In the genomic region with DNA sequence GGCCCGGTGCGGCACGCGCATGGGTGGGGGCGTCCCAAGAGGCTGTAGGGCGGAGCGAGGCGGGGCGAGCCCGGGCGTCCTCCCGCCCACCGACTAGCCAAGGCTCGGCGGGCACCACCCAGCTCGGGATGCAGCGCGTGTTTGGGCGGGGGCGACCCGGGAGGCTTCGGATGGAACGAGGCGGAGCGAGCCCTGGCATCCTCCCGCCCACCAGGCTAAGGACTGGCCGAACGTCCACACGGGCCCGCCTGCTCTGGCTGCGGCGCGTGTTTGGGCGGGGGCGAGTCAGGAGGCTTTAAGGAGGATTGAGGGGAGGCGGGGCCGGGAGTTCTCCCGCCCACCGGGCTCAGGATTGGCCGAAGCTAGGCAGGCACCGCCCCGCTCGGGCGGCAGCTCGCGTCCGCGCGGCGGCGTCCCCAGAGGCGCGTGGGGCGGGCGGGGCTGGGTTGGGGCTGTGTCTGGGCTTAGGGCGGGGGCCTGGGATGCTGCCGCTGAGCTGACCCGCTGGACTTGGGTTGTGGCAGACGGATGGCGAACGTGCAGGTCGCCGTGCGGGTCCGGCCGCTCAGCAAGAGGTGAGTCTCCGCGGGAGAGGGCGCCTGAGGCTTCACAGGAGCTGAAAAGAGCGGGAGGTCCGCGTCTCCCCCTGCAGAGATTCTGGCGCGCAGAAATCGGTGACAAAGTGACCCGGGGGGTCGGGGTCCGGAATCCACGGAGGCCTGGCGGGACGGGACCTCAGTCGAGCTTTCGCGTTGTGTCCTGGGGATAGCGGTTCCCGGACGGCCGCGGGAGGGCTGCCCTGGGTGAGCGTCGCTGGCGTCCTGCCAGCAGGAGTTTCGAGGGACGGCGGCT, we compare ENCODE assay signal across 1 cellular context.
A peak's percentile ranks its signal among the peaks of the same experiment; 100 is the strongest.
TF ChIP-seq lines count a peak whose summit lies in the region.

Gene STARD9 (plus strand): TSS at position 419 of the 852 bp plus-strand sequence. CDS start 110 bp downstream, at position 529.

TF ChIP-seq in HepG2, 621 proteins besides CTCF, POLR2A, EP300 and RAD21 (continued from another document and continues in another):
- TF ChIP-seq RNF2 (conservative IDR thresholded peaks at IDR 0.05; ENCODE audit: low read depth) (peak; percentile 34; the same call in 1 of the 2 replicates), SRSF1 (optimal IDR thresholded peaks at IDR 0.05; ENCODE audit: low read depth, low read length) (peak; percentile 54), ZNF225 (CRISPR knock-in tag; IDR thresholded peaks at IDR 0.05) (peak; percentile 87), SALL1 (CRISPR knock-in tag; IDR thresholded peaks at IDR 0.05) (peak; percentile 73), MTA3 (CRISPR knock-in tag; IDR thresholded peaks at IDR 0.05) (no peak), GATAD2A (CRISPR knock-in tag; IDR thresholded peaks at IDR 0.05) (peak; percentile 3; the same call in 1 of the 2 replicates), ZNF496 (CRISPR knock-in tag; IDR thresholded peaks at IDR 0.05; ENCODE audit: insufficient replicate concordance) (no peak), SPEN (CRISPR knock-in tag; IDR thresholded peaks at IDR 0.05; ENCODE audit: low read depth) (peak; percentile 89), ZNF552 (CRISPR knock-in tag; IDR thresholded peaks at IDR 0.05; ENCODE audit: borderline replicate concordance) (peak; percentile 44; the same call in 1 of the 2 replicates), ZFP62 (CRISPR knock-in tag; IDR thresholded peaks at IDR 0.05) (no peak), THRA (CRISPR knock-in tag; IDR thresholded peaks at IDR 0.05; ENCODE audit: borderline replicate concordance) (no peak; the same call in 1 of the 2 replicates), ETV5 (CRISPR knock-in tag; IDR thresholded peaks at IDR 0.05; ENCODE audit: borderline replicate concordance) (no peak), ZNF362 (CRISPR knock-in tag; IDR thresholded peaks at IDR 0.05; ENCODE audit: borderline replicate concordance) (no peak; the same call in 1 of the 2 replicates), ZNF777 (CRISPR knock-in tag; IDR thresholded peaks at IDR 0.05) (peak; percentile 62), ZNF780A (CRISPR knock-in tag; IDR thresholded peaks at IDR 0.05) (no peak), TERF1 (CRISPR knock-in tag; IDR thresholded peaks at IDR 0.05) (no peak), MYPOP (CRISPR knock-in tag; IDR thresholded peaks at IDR 0.05) (peak; percentile 82), ZNF275 (CRISPR knock-in tag; IDR thresholded peaks at IDR 0.05; ENCODE audit: borderline replicate concordance) (no peak), ZNF724P (CRISPR knock-in tag; IDR thresholded peaks at IDR 0.05; ENCODE audit: borderline replicate concordance) (0 out of 2 replicates have a peak, but pooled peaks have one; percentile 42), TAF1 (CRISPR knock-in tag; IDR thresholded peaks at IDR 0.05) (peak; percentile 51; the same call in 1 of the 2 replicates), RBFOX2 (IDR thresholded peaks at IDR 0.05; ENCODE audit: low read depth, low read length) (peak; percentile 76), SNAPC5 (CRISPR knock-in tag; IDR thresholded peaks at IDR 0.05; ENCODE audit: borderline replicate concordance) (no peak), FOXK2 (IDR thresholded peaks at IDR 0.05) (0 out of 2 replicates have a peak, but pooled peaks have one; percentile 36), PBX3 (CRISPR knock-in tag; IDR thresholded peaks at IDR 0.05; ENCODE audit: borderline replicate concordance) (0 out of 2 replicates have a peak, but pooled peaks have one; percentile 30), PAWR (CRISPR knock-in tag; IDR thresholded peaks at IDR 0.05; ENCODE audit: borderline replicate concordance) (peak; percentile 74; the same call in 1 of the 2 replicates), DZIP1 (CRISPR knock-in tag; IDR thresholded peaks at IDR 0.05) (peak; percentile 77; the same call in 1 of the 2 replicates), MIER3 (CRISPR knock-in tag; IDR thresholded peaks at IDR 0.05; ENCODE audit: borderline replicate concordance) (peak; percentile 15; the same call in 1 of the 2 replicates), ZNF879 (CRISPR knock-in tag; IDR thresholded peaks at IDR 0.05) (peak; percentile 85), MAFK (conservative IDR thresholded peaks at IDR 0.05 in 1 of 2, IDR thresholded peaks at IDR 0.05 in 1 of 2; ENCODE audit: low read length in 2 of 2) (no peak), ATF5 (CRISPR knock-in tag; IDR thresholded peaks at IDR 0.05; ENCODE audit: low read depth) (0 out of 2 replicates have a peak, but pooled peaks have one; percentile 24), ZNF749 (CRISPR knock-in tag; IDR thresholded peaks at IDR 0.05; ENCODE audit: borderline replicate concordance) (0 out of 2 replicates have a peak, but pooled peaks have one; percentile 66), ZNF430 (CRISPR knock-in tag; IDR thresholded peaks at IDR 0.05) (peak; percentile 75; the same call in 1 of the 2 replicates), MLX (CRISPR knock-in tag; IDR thresholded peaks at IDR 0.05) (no peak; the same call in none of the 2 replicates), ZNF607 (CRISPR knock-in tag; IDR thresholded peaks at IDR 0.05; ENCODE audit: borderline replicate concordance) (peak; percentile 89; the same call in 1 of the 2 replicates), ZSCAN21 (CRISPR knock-in tag; IDR thresholded peaks at IDR 0.05; ENCODE audit: borderline replicate concordance) (peak; percentile 69; the same call in 1 of the 2 replicates), ZNF83 (CRISPR knock-in tag; IDR thresholded peaks at IDR 0.05; ENCODE audit: borderline replicate concordance) (peak; percentile 92), HOXA3 (CRISPR knock-in tag; IDR thresholded peaks at IDR 0.05) (peak; percentile 77; the same call in 1 of the 2 replicates), ZNF619 (CRISPR knock-in tag; IDR thresholded peaks at IDR 0.05) (no peak), CEBPB (IDR thresholded peaks at IDR 0.05; ENCODE audit: borderline replicate concordance, low read depth, low read length) (no peak)
- TF ChIP-seq, protein P1, sequence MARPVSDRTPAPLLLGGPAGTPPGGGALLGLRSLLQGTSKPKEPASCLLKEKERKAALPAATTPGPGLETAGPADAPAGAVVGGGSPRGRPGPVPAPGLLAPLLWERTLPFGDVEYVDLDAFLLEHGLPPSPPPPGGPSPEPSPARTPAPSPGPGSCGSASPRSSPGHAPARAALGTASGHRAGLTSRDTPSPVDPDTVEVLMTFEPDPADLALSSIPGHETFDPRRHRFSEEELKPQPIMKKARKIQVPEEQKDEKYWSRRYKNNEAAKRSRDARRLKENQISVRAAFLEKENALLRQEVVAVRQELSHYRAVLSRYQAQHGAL (CRISPR knock-in tag; IDR thresholded peaks at IDR 0.05; ENCODE audit: not compliant biosample characterization) = no peak
- TF ChIP-seq, protein P2, sequence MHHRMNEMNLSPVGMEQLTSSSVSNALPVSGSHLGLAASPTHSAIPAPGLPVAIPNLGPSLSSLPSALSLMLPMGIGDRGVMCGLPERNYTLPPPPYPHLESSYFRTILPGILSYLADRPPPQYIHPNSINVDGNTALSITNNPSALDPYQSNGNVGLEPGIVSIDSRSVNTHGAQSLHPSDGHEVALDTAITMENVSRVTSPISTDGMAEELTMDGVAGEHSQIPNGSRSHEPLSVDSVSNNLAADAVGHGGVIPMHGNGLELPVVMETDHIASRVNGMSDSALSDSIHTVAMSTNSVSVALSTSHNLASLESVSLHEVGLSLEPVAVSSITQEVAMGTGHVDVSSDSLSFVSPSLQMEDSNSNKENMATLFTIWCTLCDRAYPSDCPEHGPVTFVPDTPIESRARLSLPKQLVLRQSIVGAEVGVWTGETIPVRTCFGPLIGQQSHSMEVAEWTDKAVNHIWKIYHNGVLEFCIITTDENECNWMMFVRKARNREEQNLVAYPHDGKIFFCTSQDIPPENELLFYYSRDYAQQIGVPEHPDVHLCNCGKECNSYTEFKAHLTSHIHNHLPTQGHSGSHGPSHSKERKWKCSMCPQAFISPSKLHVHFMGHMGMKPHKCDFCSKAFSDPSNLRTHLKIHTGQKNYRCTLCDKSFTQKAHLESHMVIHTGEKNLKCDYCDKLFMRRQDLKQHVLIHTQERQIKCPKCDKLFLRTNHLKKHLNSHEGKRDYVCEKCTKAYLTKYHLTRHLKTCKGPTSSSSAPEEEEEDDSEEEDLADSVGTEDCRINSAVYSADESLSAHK (CRISPR knock-in tag; IDR thresholded peaks at IDR 0.05; ENCODE audit: borderline replicate concordance) = no peak
- TF ChIP-seq, protein P3, sequence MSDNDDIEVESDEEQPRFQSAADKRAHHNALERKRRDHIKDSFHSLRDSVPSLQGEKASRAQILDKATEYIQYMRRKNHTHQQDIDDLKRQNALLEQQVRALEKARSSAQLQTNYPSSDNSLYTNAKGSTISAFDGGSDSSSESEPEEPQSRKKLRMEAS (IDR thresholded peaks at IDR 0.05) = peak; percentile 94
